ENCODE assay signal across 12 cellular contexts in the genomic region with DNA sequence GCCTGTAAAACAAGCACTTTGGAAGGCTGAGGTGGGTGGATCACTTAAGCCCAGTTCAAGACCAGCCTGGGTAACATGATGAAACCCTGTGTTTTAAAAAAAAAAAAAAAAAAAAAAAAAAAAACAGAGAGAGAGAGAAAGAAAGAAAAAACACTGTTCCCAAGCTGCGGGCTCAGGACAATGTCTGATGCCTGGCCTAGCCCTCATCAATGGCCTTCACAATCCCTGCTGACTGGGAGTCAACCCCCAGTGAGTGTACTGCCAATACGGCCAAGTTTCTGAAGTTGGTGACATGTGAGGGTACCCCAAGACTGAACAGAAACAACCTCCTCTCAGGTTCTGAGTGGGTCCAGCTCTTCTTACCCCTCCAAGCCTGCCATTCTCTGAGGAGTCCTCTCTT.
DNase-seq lines count a peak whose midpoint lies in the region; ATAC-seq, FAIRE-seq and TF ChIP-seq lines count a peak whose summit lies in the region.
"Had no signal": no experiment of that assay in that cellular context is flagged by ENCODE, and none has a peak within 500 bp of the region (broad histone marks: within the 10 kb centered on the region; RNA-seq: fewer than 3 reads in every experiment).

No MANE protein-coding gene starts in this region.

- no peak for TF ChIP-seq EP300 in GM12878 (IDR thresholded peaks at IDR 0.05; ENCODE audit: borderline replicate concordance in 1 of 2, control insufficient read depth in 1 of 2, low read depth in 2 of 2, low read length in 2 of 2)

- TF ChIP-seq CTCF in GM12878 (IDR thresholded peaks at IDR 0.05 in 2 of 3, conservative IDR thresholded peaks at IDR 0.05 in 1 of 3; ENCODE audit: control insufficient read depth in 2 of 3, extremely low read depth in 1 of 3, insufficient read depth in 1 of 3, low read depth in 3 of 3, low read length in 3 of 3) (no peak), lung (IDR thresholded peaks at IDR 0.05; ENCODE audit: control extremely low read depth, extremely low read depth) (no peak)

- no peak for TF ChIP-seq POLR2A in GM12878 (IDR thresholded peaks at IDR 0.05; ENCODE audit: low read depth, low read length)

- no peaks in the 10 kb centered on the region for H3K27me3 Mint-ChIP-seq in activated CD8-positive, alpha-beta memory T cell treated with anti-CD3 and anti-CD28 coated beads, Interleukin-2, amount 10 ng/mL, durations not matched to agents 7 days and 5 days

- in situ Hi-C loops in GM12878 (cut with MboI): loop anchor here (5.0 kb wide), 1 partner anchor 223 kb away; no protein-coding TSS in a partner anchor

- H3K36me3 ChIP-seq in GM12878 (ENCODE audit: control insufficient read depth in 2 of 2, insufficient read depth in 2 of 2, low read length in 1 of 2) (peaks cover 2 to 3% of the 10 kb centered on the region in 2 experiments; a peak in 2 of 4 replicates), lung (ENCODE audit: control insufficient read depth in 2 of 2, insufficient read depth in 2 of 2, low read length in 2 of 2) (no peaks in the 10 kb centered on the region)
- H3K36me3 ChIP-seq: right lobe of liver had no signal

- H3K9me3 ChIP-seq in GM12878 (replicated peaks; ENCODE audit: control insufficient read depth, insufficient read depth, low read length): no peaks in the 10 kb centered on the region
- H3K9me3 ChIP-seq in lung (ENCODE audit: control insufficient read depth in 2 of 2, insufficient read depth in 1 of 2, low read length in 1 of 2): no peaks in the 10 kb centered on the region
- H3K9me3 ChIP-seq: right lobe of liver had no signal

- TF ChIP-seq RAD21 in GM12878 (IDR thresholded peaks at IDR 0.05; ENCODE audit: insufficient read depth, low read depth, low read length): no peak

- no TSS peak for BruUV-seq in GM12878 (replicated peaks; lab: Mats Ljungman, UMichigan)

- DNase-seq in activated CD8-positive, alpha-beta memory T cell treated with anti-CD3 and anti-CD28 coated beads, Interleukin-2, amount 10 ng/mL, durations not matched to agents 7 days and 5 days: no peak
- no peak for DNase-seq in activated CD8-positive, alpha-beta memory T cell treated with anti-CD3 and anti-CD28 coated beads for 24 hours
- DNase-seq in GM12878 (ENCODE audit: low read depth, low spot score) (no peak), lung (ENCODE audit: low spot score) (no peak), substantia nigra (lab: John Stamatoyannopoulos, UW) (no peak), NCI-H526 (lab: John Stamatoyannopoulos, UW) (no peak), SW 1271 (lab: John Stamatoyannopoulos, UW) (no peak)
- DNase-seq: GOT3, NCI-H2171 treated with DMSO at 0.1 percent for 48 hours had no signal

- intact Hi-C loops in GM12878 (cut with micrococcal nuclease; ENCODE audit: unreplicated experiment): loop anchor here (5.0 kb wide), 2 partner anchors 153 to 173 kb away; partner anchors contain the start of gene SPG7

- H3K9me3 Mint-ChIP-seq in activated CD8-positive, alpha-beta memory T cell treated with anti-CD3 and anti-CD28 coated beads, Interleukin-2, amount 10 ng/mL, durations not matched to agents 7 days and 5 days (ENCODE audit: low read depth): no peaks in the 10 kb centered on the region

- H3K79me2 ChIP-seq in GM12878 (ENCODE audit: control insufficient read depth, insufficient read depth, low read length): peaks cover 82% of the 10 kb centered on the region

- whole genome bisulfite sequencing in GM12878 (ENCODE audit: insufficient coverage, insufficient replicate concordance, low lambda C conversion rate, missing lambda C conversion rate): 94% methylated on average over 2 of the region's 2 CpGs
- WGBS in lung, 2 donors: 50 to 61% methylated on average over 2 of the region's 2 CpGs

- H3K4me3 ChIP-seq in GM12878: no peak overlapping the region
- H3K4me3 ChIP-seq in lung: no peak overlapping the region
- H3K4me3 ChIP-seq: right lobe of liver had no signal

- H3K36me3 Mint-ChIP-seq in activated CD8-positive, alpha-beta memory T cell treated with anti-CD3 and anti-CD28 coated beads, Interleukin-2, amount 10 ng/mL, durations not matched to agents 7 days and 5 days: peaks cover 2% of the 10 kb centered on the region

- H3K27ac Mint-ChIP-seq in activated CD8-positive, alpha-beta memory T cell treated with anti-CD3 and anti-CD28 coated beads, Interleukin-2, amount 10 ng/mL, durations not matched to agents 7 days and 5 days: peak overlapping the region; percentile 73

- ATAC-seq in activated CD8-positive, alpha-beta memory T cell treated with anti-CD3 and anti-CD28 coated beads, Interleukin-2, amount 10 ng/mL, durations not matched to agents 7 days and 5 days: peak; percentile 4
- ATAC-seq in GM12878: peak; percentile 28
- ATAC-seq in lung (ENCODE audit: insufficient read depth, low FRiP score): no peak
- no peak for ATAC-seq in GM18519 (IDR thresholded peaks at IDR 0.05; ENCODE audit: low FRiP score, unreplicated experiment)

- peaks cover 35% of the 10 kb centered on the region for H3K4me1 ChIP-seq in GM12878 (ENCODE audit: control insufficient read depth, insufficient read depth, low read length)
- H3K4me1 ChIP-seq in lung (ENCODE audit: control insufficient read depth in 2 of 2, insufficient read depth in 2 of 2, low read length in 2 of 2): peaks cover 29 to 35% of the 10 kb centered on the region in 2 donors

- CTCF ChIA-PET in activated CD8-positive, alpha-beta memory T cell treated with anti-CD3 and anti-CD28 coated beads, Interleukin-2, amount 10 ng/mL, durations not matched to agents 7 days and 5 days (lab: Charles Lee): interaction anchor here (1.5 kb wide), 1 partner anchor 175 kb away, joined by 6 read pairs; the partner anchor contains the start of gene SPG7
- CTCF ChIA-PET in GM12878 (lab: Yijun Ruan, JAX): interaction anchor here (0.7 to 1.6 kb wide), 4 partner anchors 13 to 224 kb away, joined by 3 to 7 read pairs (median 3); partner anchors contain the start of gene SPG7

- FAIRE-seq in GM12878 (lab: Jason Lieb, UNC): no peak
- FAIRE-seq: TTC549 had no signal

- SMC1A ChIA-PET in GM12878 (lab: Charles Lee; ENCODE audit: uncharacterized antibody, unreplicated experiment): no interaction called here

- H3K27me3 ChIP-seq in GM12878 (replicated peaks in 1 of 2; ENCODE audit: control insufficient read depth in 2 of 2, insufficient read depth in 2 of 2, low read length in 1 of 2) (no peaks in the 10 kb centered on the region), lung (ENCODE audit: control insufficient read depth, insufficient read depth) (no peaks in the 10 kb centered on the region)
- H3K27me3 ChIP-seq: right lobe of liver had no signal

- no peak overlapping the region for H3K4me2 ChIP-seq in GM12878 (ENCODE audit: control insufficient read depth, insufficient read depth)

- H3K27ac ChIP-seq in GM12878 (ENCODE audit: control insufficient read depth, insufficient read depth) (peak overlapping the region; percentile 46; the same call in 1 of the 2 replicates), lung (ENCODE audit: low read depth in 1 of 2, low read length in 1 of 2) (peak overlapping the region; percentile 42 to 68), substantia nigra (ENCODE audit: low read depth, low read length, poor library complexity, severe bottlenecking) (peak overlapping the region; percentile 35)
- H3K27ac ChIP-seq: right lobe of liver had no signal

- H4K20me1 ChIP-seq in GM12878 (ENCODE audit: control insufficient read depth, insufficient read depth): peaks cover 33% of the 10 kb centered on the region

- RAD21 ChIA-PET in GM12878 (lab: Charles Lee; ENCODE audit: unreplicated experiment): no interaction called here

- H2AFZ ChIP-seq in GM12878 (ENCODE audit: control insufficient read depth, low read depth, low read length): no peak overlapping the region

- H3K4me1 Mint-ChIP-seq in activated CD8-positive, alpha-beta memory T cell treated with anti-CD3 and anti-CD28 coated beads, Interleukin-2, amount 10 ng/mL, durations not matched to agents 7 days and 5 days: peaks cover 72% of the 10 kb centered on the region

- no peak overlapping the region for H3K9ac ChIP-seq in GM12878 (ENCODE audit: control insufficient read depth, insufficient read depth, low read length)

- POLR2A ChIA-PET in GM12878 (lab: Charles Lee): interaction anchor here (0.7 kb wide), 1 partner anchor 316 kb away, joined by 3 read pairs; no protein-coding TSS in a partner anchor

- H3K4me3 Mint-ChIP-seq in activated CD8-positive, alpha-beta memory T cell treated with anti-CD3 and anti-CD28 coated beads, Interleukin-2, amount 10 ng/mL, durations not matched to agents 7 days and 5 days: no peak overlapping the region

TF ChIP-seq in GM12878, 131 proteins besides CTCF, POLR2A, EP300 and RAD21:
- TF ChIP-seq RFX5 (IDR thresholded peaks at IDR 0.05; ENCODE audit: low read depth, low read length) (no peak), ZNF384 (IDR thresholded peaks at IDR 0.05; ENCODE audit: borderline replicate concordance, low read depth, low read length) (peak; percentile 46; the same call in 1 of the 2 replicates)

Comparison
In these comparisons a context has a peak if more than half of its experiments do, and no peak if none do; other contexts are left out.
1. ATAC-seq: peak in activated CD8-positive, alpha-beta memory T cell treated with anti-CD3 and anti-CD28 coated beads, Interleukin-2, amount 10 ng/mL, durations not matched to agents 7 days and 5 days (single experiment) and GM12878 (single experiment); none in lung (single experiment) and GM18519 (single experiment).
2. Peak in every context shown above with its lines, with median percentiles within 50 percentile points of each other: H3K27ac ChIP-seq.